ENCODE assay signal across 21 cellular contexts in the genomic region with DNA sequence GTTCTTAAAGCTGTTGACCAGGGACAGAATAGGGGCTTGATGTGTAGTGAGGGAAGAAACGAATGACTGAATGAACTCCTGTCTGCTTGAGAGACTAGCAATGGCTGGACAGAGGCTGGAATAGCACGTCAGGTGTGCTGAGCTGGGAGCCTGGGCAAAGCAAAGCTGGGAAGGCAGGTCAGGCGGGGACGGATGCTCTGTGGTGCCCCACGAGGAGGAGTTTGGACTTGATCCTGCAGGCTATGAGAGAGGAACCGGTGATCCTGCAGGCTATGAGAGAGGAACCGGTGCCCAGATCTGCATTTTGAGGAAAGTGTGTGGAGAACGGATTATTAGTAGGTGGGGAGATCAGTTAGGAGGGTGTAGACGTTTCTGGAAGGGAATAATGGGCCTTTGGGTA. TPM values are rescaled to one million over a fixed set of nuclear protein-coding genes. Genes with fewer than 3 reads are reported as not detected.
DNase-seq lines count a peak whose midpoint lies in the region; ATAC-seq, FAIRE-seq and TF ChIP-seq lines count a peak whose summit lies in the region.
"Had no signal": no experiment of that assay in that cellular context is flagged by ENCODE, and none has a peak within 500 bp of the region (broad histone marks: within the 10 kb centered on the region; RNA-seq: fewer than 3 reads in every experiment).

No MANE protein-coding gene starts in this region.

- ATAC-seq in left ventricle myocardium superior = peak; percentile 39
- peak; percentile 55 for ATAC-seq in left lobe of liver
- ATAC-seq in activated naive CD8-positive, alpha-beta T cell treated with anti-CD3 and anti-CD28 coated beads, Interleukin-2, amount 50 U/mL, for 24 hours = no peak
- ATAC-seq: CD8-positive, alpha-beta T cell had no signal

- H3K36me3 Mint-ChIP-seq in activated naive CD8-positive, alpha-beta T cell treated with anti-CD3 and anti-CD28 coated beads, Interleukin-2, amount 50 U/mL, for 24 hours (ENCODE audit: low read depth) = no peaks in the 10 kb centered on the region
- H3K36me3 Mint-ChIP-seq: activated naive CD8-positive, alpha-beta T cell treated with anti-CD3 and anti-CD28 coated beads, Interleukin-2, amount 10 ng/mL, durations not matched to agents 7 days and 5 days; CD8-positive, alpha-beta T cell had no signal

- DNase-seq in left ventricle myocardium superior (no peak), left ventricle myocardium inferior (no peak), T47D (ENCODE audit: low read depth in 1 of 2, low spot score in 1 of 2) (peak; percentile 35 to 73), left lobe of liver (ENCODE audit: low spot score) (no peak), MG63 (no peak), colonic mucosa (no peak), D721Med (ENCODE audit: insufficient read length, low spot score) (no peak)
- no peak for DNase-seq in activated naive CD8-positive, alpha-beta T cell treated with anti-CD3 and anti-CD28 coated beads, Interleukin-2, amount 50 U/mL, for 24 hours
- DNase-seq: ACHN; activated CD4-positive, alpha-beta T cell treated with anti-CD3 and anti-CD28 coated beads, Interleukin-2, amount 50 U/mL, for 48 hours; activated naive CD8-positive, alpha-beta T cell treated with anti-CD3 and anti-CD28 coated beads, Interleukin-2, amount 10 ng/mL, durations not matched to agents 7 days and 5 days; activated T-cell treated with anti-CD3 and anti-CD28 coated beads, Interleukin-2, amount 50 U/mL, for 24 hours; CD8-positive, alpha-beta T cell; central memory CD4-positive, alpha-beta T cell; KBM-7; NCI-H1417; stimulated activated CD4-positive, alpha-beta T cell treated with anti-CD3 and anti-CD28 coated beads, Interleukin-4, amount 100 ng/mL, for 24 hours had no signal

- H3K9me3 ChIP-seq in left ventricle myocardium inferior (replicated peaks) (no peaks in the 10 kb centered on the region), MG63 (no peaks in the 10 kb centered on the region), colonic mucosa (no peaks in the 10 kb centered on the region)
- H3K9me3 ChIP-seq: tibial nerve had no signal

- H3K9ac ChIP-seq in colonic mucosa (ENCODE audit: low read depth in 2 of 2, low read length in 2 of 2) = no peak overlapping the region

- H3K4me3 Mint-ChIP-seq in activated naive CD8-positive, alpha-beta T cell treated with anti-CD3 and anti-CD28 coated beads, Interleukin-2, amount 50 U/mL, for 24 hours = no peak overlapping the region
- H3K4me3 Mint-ChIP-seq: activated naive CD8-positive, alpha-beta T cell treated with anti-CD3 and anti-CD28 coated beads, Interleukin-2, amount 10 ng/mL, durations not matched to agents 7 days and 5 days; activated T-cell treated with anti-CD3 and anti-CD28 coated beads, Interleukin-2, amount 50 U/mL, for 24 hours; CD8-positive, alpha-beta T cell had no signal

- no peak for FAIRE-seq in D721Med (lab: Jason Lieb, UNC)
- FAIRE-seq: GM12891, TTC549 had no signal

- H3K4me1 ChIP-seq in left ventricle myocardium inferior = peaks cover 31% of the 10 kb centered on the region
- no peaks in the 10 kb centered on the region for H3K4me1 ChIP-seq in colonic mucosa

- H3K27ac Mint-ChIP-seq in activated naive CD8-positive, alpha-beta T cell treated with anti-CD3 and anti-CD28 coated beads, Interleukin-2, amount 50 U/mL, for 24 hours = no peak overlapping the region
- H3K27ac Mint-ChIP-seq: activated naive CD8-positive, alpha-beta T cell treated with anti-CD3 and anti-CD28 coated beads, Interleukin-2, amount 10 ng/mL, durations not matched to agents 7 days and 5 days; activated T-cell treated with anti-CD3 and anti-CD28 coated beads, Interleukin-2, amount 50 U/mL, for 24 hours; CD8-positive, alpha-beta T cell had no signal

- intact Hi-C loops in left ventricle myocardium superior (cut with micrococcal nuclease) = no loop called here
- intact Hi-C loops in left ventricle myocardium inferior (cut with micrococcal nuclease) = no loop called here
- intact Hi-C loops in colonic mucosa (cut with DNase I) = no loop called here

- TF ChIP-seq CTCF in left ventricle myocardium inferior (IDR thresholded peaks at IDR 0.05; ENCODE audit: borderline replicate concordance) (no peak), colonic mucosa (IDR thresholded peaks at IDR 0.05) (no peak), D721Med (IDR thresholded peaks at IDR 0.05; ENCODE audit: insufficient read depth, missing control alignments) (no peak)

- in situ Hi-C loops in T47D (cut with HindIII; ENCODE audit: low pct_unique_long_range_greater_than_20kb, low sequenced_read_pairs) = no loop called here

- H3K27ac ChIP-seq in left ventricle myocardium inferior (replicated peaks) = no peak overlapping the region
- H3K27ac ChIP-seq in colonic mucosa = no peak overlapping the region
- H3K27ac ChIP-seq: tibial nerve had no signal

- no peaks in the 10 kb centered on the region for H3K9me3 Mint-ChIP-seq in activated naive CD8-positive, alpha-beta T cell treated with anti-CD3 and anti-CD28 coated beads, Interleukin-2, amount 50 U/mL, for 24 hours
- H3K9me3 Mint-ChIP-seq: activated naive CD8-positive, alpha-beta T cell treated with anti-CD3 and anti-CD28 coated beads, Interleukin-2, amount 10 ng/mL, durations not matched to agents 7 days and 5 days; activated T-cell treated with anti-CD3 and anti-CD28 coated beads, Interleukin-2, amount 50 U/mL, for 24 hours; CD8-positive, alpha-beta T cell had no signal

- H3K27me3 ChIP-seq in left ventricle myocardium inferior (ENCODE audit: low read depth) (no peaks in the 10 kb centered on the region), MG63 (peaks cover 7% of the 10 kb centered on the region; the same call in 1 of the 2 replicates), colonic mucosa (no peaks in the 10 kb centered on the region)
- H3K27me3 ChIP-seq: tibial nerve had no signal

- H3K4me3 ChIP-seq in left ventricle myocardium inferior = no peak overlapping the region
- no peak overlapping the region for H3K4me3 ChIP-seq in MG63
- H3K4me3 ChIP-seq in colonic mucosa = no peak overlapping the region
- H3K4me3 ChIP-seq: tibial nerve had no signal

- no peaks in the 10 kb centered on the region for H3K36me3 ChIP-seq in left ventricle myocardium inferior
- no peaks in the 10 kb centered on the region for H3K36me3 ChIP-seq in MG63
- no peaks in the 10 kb centered on the region for H3K36me3 ChIP-seq in colonic mucosa
- H3K36me3 ChIP-seq: tibial nerve had no signal

- no peaks in the 10 kb centered on the region for H3K4me1 Mint-ChIP-seq in activated naive CD8-positive, alpha-beta T cell treated with anti-CD3 and anti-CD28 coated beads, Interleukin-2, amount 50 U/mL, for 24 hours

- H3K27me3 Mint-ChIP-seq in activated naive CD8-positive, alpha-beta T cell treated with anti-CD3 and anti-CD28 coated beads, Interleukin-2, amount 50 U/mL, for 24 hours = peaks cover 2% of the 10 kb centered on the region

RNA-seq across cellular contexts. Expression of a gene that starts 31.3 kb away (rescaled TPM):
- total RNA-seq in left ventricle myocardium superior (2.4 TPM), left ventricle myocardium inferior (3.5 TPM), left lobe of liver (1.5 TPM), colonic mucosa (1 to 10 TPM; 3.7 to 4.2 TPM)
- total RNA-seq in MG63 (2014; rRNA removed; shearing (Covaris generic); ENCODE audit: low replicate concordance) = not detected in 2 replicates
- total RNA-seq: G401 had no signal

RNA-seq across cellular contexts. Expression of a gene that starts 32.0 kb away (rescaled TPM):
- total RNA-seq in left ventricle myocardium superior (24.0 TPM), left ventricle myocardium inferior (29.8 TPM), left lobe of liver (8.3 TPM), colonic mucosa (10 to 100 TPM; 34.0 to 42.6 TPM)
- total RNA-seq in MG63 (2014; rRNA removed; shearing (Covaris generic); ENCODE audit: low replicate concordance) = 141 and 212 TPM in 2 replicates

RNA-seq across cellular contexts. Expression of a gene that starts 58.5 kb away (rescaled TPM):
- 54.9 TPM for total RNA-seq in left ventricle myocardium superior
- total RNA-seq in left ventricle myocardium inferior = 42.6 TPM
- total RNA-seq in left lobe of liver = 6.9 TPM
- 16.0 and 17.0 TPM in 2 replicates for total RNA-seq in MG63 (2014; rRNA removed; shearing (Covaris generic); ENCODE audit: low replicate concordance)
- 10 to 100 TPM; 15.2 to 17.8 TPM for total RNA-seq in colonic mucosa

Comparison
In these comparisons a context has a peak if more than half of its experiments do, and no peak if none do; other contexts are left out.
1. DNase-seq: peak in T47D (2 of 2); none in left ventricle myocardium superior (single experiment), left ventricle myocardium inferior (single experiment), left lobe of liver (single experiment), MG63 (single experiment), colonic mucosa (single experiment), D721Med (single experiment) and activated naive CD8-positive, alpha-beta T cell treated with anti-CD3 and anti-CD28 coated beads, Interleukin-2, amount 50 U/mL, for 24 hours (single experiment).